In the genomic region with DNA sequence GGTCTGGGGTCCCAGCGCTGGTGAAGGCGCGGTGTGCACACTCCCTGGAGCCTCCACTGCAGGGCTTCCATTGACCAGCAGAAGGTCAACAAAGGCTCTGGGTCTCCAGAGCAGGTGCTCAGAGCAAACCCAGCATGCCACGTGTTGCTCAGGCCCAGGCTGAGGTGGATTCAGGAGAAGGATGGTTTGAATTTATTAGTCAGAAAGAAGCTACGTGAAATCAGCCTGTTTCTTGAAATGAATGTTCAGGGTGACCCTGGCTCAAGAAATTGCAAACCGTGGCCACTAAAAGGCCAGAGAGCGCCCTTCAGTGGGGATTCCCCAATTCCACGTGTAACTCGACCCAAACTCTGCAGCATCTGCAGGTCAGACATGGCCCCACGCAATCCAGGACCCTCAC, we compare ENCODE assay signal across 1 cellular context.
A peak's percentile ranks its signal among the peaks of the same experiment; 100 is the strongest.
TF ChIP-seq lines count a peak whose summit lies in the region.

No MANE protein-coding gene starts in this region.

TF ChIP-seq in GM12878, 131 proteins besides CTCF, POLR2A, EP300 and RAD21 (continued from another document):
- TF ChIP-seq, protein P1, sequence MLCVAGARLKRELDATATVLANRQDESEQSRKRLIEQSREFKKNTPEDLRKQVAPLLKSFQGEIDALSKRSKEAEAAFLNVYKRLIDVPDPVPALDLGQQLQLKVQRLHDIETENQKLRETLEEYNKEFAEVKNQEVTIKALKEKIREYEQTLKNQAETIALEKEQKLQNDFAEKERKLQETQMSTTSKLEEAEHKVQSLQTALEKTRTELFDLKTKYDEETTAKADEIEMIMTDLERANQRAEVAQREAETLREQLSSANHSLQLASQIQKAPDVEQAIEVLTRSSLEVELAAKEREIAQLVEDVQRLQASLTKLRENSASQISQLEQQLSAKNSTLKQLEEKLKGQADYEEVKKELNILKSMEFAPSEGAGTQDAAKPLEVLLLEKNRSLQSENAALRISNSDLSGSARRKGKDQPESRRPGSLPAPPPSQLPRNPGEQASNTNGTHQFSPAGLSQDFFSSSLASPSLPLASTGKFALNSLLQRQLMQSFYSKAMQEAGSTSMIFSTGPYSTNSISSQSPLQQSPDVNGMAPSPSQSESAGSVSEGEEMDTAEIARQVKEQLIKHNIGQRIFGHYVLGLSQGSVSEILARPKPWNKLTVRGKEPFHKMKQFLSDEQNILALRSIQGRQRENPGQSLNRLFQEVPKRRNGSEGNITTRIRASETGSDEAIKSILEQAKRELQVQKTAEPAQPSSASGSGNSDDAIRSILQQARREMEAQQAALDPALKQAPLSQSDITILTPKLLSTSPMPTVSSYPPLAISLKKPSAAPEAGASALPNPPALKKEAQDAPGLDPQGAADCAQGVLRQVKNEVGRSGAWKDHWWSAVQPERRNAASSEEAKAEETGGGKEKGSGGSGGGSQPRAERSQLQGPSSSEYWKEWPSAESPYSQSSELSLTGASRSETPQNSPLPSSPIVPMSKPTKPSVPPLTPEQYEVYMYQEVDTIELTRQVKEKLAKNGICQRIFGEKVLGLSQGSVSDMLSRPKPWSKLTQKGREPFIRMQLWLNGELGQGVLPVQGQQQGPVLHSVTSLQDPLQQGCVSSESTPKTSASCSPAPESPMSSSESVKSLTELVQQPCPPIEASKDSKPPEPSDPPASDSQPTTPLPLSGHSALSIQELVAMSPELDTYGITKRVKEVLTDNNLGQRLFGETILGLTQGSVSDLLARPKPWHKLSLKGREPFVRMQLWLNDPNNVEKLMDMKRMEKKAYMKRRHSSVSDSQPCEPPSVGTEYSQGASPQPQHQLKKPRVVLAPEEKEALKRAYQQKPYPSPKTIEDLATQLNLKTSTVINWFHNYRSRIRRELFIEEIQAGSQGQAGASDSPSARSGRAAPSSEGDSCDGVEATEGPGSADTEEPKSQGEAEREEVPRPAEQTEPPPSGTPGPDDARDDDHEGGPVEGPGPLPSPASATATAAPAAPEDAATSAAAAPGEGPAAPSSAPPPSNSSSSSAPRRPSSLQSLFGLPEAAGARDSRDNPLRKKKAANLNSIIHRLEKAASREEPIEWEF (IDR thresholded peaks at IDR 0.05; ENCODE audit: insufficient replicate concordance, low read depth, low read length) = no peak
- TF ChIP-seq, protein P2, sequence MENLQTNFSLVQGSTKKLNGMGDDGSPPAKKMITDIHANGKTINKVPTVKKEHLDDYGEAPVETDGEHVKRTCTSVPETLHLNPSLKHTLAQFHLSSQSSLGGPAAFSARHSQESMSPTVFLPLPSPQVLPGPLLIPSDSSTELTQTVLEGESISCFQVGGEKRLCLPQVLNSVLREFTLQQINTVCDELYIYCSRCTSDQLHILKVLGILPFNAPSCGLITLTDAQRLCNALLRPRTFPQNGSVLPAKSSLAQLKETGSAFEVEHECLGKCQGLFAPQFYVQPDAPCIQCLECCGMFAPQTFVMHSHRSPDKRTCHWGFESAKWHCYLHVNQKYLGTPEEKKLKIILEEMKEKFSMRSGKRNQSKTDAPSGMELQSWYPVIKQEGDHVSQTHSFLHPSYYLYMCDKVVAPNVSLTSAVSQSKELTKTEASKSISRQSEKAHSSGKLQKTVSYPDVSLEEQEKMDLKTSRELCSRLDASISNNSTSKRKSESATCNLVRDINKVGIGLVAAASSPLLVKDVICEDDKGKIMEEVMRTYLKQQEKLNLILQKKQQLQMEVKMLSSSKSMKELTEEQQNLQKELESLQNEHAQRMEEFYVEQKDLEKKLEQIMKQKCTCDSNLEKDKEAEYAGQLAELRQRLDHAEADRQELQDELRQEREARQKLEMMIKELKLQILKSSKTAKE (IDR thresholded peaks at IDR 0.05; ENCODE audit: low read depth, poor library complexity, severe bottlenecking) = no peak
- TF ChIP-seq, protein P3, sequence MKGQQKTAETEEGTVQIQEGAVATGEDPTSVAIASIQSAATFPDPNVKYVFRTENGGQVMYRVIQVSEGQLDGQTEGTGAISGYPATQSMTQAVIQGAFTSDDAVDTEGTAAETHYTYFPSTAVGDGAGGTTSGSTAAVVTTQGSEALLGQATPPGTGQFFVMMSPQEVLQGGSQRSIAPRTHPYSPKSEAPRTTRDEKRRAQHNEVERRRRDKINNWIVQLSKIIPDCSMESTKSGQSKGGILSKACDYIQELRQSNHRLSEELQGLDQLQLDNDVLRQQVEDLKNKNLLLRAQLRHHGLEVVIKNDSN (IDR thresholded peaks at IDR 0.05; ENCODE audit: borderline replicate concordance, extremely low read length, insufficient read depth, low read depth, low read length) = no peak
- peak; percentile 55; the same call in 1 of the 2 replicates for TF ChIP-seq IRF4 (IDR thresholded peaks at IDR 0.05; ENCODE audit: low read depth, low read length)
